8 cellular contexts compared by ENCODE assay signal in genomic region chr19:2578911-2579677, GRCh38.
A peak's percentile ranks its signal among the peaks of the same experiment; 100 is the strongest.
DNase-seq lines count a peak whose midpoint lies in the region; ATAC-seq lines count a peak whose summit lies in the region.

No MANE protein-coding gene starts in this region.

- H3K36me3 ChIP-seq in endocrine pancreas (ENCODE audit: control insufficient read depth, insufficient read depth, low read length), result no peaks in the 10 kb centered on the region

- no peaks in the 10 kb centered on the region for H3K9me3 ChIP-seq in endocrine pancreas (ENCODE audit: control insufficient read depth, low read length)

- DNase-seq in NK-92 treated with Interleukin-12 subunit alpha and Interleukin-12 subunit beta, amount 100 ng/mL, for 24 hours (lab: John Stamatoyannopoulos, UW), result peak; percentile 35
- DNase-seq in NK-92 (lab: John Stamatoyannopoulos, UW; ENCODE audit: unreplicated experiment), result no peak
- peak; percentile 47 for DNase-seq in NOMO-1 treated with dmso at 0.1 percent for 144 hours (lab: John Stamatoyannopoulos, UW; ENCODE audit: unreplicated experiment)
- peak; percentile 49 for DNase-seq in activated T-cell treated with anti-CD3 and anti-CD28 coated beads for 1 hour (ENCODE audit: low read depth)
- DNase-seq in medulla oblongata (ENCODE audit: extremely low spot score), result peak; percentile 81
- DNase-seq in stimulated activated CD4-positive, alpha-beta T cell treated with anti-CD3 and anti-CD28 coated beads, TNF-alpha, amount 100 ng/mL, for 48 hours (ENCODE audit: low read depth in 3 of 3), result peak in 2 of 3 donors; percentile 34 to 55

- peak overlapping the region; percentile 38 for H3K9ac ChIP-seq in endocrine pancreas (ENCODE audit: control insufficient read depth, insufficient read depth, low read length)

- no peaks in the 10 kb centered on the region for H3K27me3 ChIP-seq in endocrine pancreas (ENCODE audit: control insufficient read depth, insufficient read depth, low read length)

- ATAC-seq in GM21526 (IDR thresholded peaks at IDR 0.05; ENCODE audit: low FRiP score, unreplicated experiment), result no peak

- H3K4me1 ChIP-seq in endocrine pancreas (ENCODE audit: control insufficient read depth, insufficient read depth, low read length), result no peaks in the 10 kb centered on the region

- H3K4me3 ChIP-seq in endocrine pancreas (ENCODE audit: control insufficient read depth, insufficient read depth, low read length), result no peak overlapping the region
